In the genomic region with DNA sequence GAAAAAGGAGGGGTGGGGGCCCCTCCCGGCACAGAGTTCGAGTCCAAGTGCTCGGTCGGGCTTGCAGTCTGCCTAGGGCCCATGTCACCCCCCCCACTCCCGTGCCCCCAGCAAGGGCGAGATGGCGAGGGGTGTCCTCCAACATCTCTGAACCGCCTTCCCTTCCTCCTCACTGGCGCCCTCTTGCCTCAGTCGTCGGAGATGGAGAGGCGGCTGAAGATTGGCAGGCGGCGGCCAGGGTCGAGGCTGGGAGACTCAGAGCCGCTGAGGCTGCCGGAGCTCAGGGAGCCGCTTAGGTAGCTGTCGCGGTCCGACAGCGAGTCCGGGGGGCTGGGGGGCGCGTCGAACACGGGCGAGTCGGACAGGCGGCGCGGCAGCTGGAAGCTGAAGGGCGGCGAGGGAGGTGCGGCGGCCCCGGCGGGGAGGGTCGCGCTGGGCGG, we compare ENCODE assay signal across 1 cellular context.
A peak's percentile ranks its signal among the peaks of the same experiment; 100 is the strongest.
TF ChIP-seq lines count a peak whose summit lies in the region.

No MANE protein-coding gene starts in this region.

TF ChIP-seq in K562, 482 proteins besides CTCF, POLR2A, EP300 and RAD21 (continued from another document):
- TF ChIP-seq, protein P1, sequence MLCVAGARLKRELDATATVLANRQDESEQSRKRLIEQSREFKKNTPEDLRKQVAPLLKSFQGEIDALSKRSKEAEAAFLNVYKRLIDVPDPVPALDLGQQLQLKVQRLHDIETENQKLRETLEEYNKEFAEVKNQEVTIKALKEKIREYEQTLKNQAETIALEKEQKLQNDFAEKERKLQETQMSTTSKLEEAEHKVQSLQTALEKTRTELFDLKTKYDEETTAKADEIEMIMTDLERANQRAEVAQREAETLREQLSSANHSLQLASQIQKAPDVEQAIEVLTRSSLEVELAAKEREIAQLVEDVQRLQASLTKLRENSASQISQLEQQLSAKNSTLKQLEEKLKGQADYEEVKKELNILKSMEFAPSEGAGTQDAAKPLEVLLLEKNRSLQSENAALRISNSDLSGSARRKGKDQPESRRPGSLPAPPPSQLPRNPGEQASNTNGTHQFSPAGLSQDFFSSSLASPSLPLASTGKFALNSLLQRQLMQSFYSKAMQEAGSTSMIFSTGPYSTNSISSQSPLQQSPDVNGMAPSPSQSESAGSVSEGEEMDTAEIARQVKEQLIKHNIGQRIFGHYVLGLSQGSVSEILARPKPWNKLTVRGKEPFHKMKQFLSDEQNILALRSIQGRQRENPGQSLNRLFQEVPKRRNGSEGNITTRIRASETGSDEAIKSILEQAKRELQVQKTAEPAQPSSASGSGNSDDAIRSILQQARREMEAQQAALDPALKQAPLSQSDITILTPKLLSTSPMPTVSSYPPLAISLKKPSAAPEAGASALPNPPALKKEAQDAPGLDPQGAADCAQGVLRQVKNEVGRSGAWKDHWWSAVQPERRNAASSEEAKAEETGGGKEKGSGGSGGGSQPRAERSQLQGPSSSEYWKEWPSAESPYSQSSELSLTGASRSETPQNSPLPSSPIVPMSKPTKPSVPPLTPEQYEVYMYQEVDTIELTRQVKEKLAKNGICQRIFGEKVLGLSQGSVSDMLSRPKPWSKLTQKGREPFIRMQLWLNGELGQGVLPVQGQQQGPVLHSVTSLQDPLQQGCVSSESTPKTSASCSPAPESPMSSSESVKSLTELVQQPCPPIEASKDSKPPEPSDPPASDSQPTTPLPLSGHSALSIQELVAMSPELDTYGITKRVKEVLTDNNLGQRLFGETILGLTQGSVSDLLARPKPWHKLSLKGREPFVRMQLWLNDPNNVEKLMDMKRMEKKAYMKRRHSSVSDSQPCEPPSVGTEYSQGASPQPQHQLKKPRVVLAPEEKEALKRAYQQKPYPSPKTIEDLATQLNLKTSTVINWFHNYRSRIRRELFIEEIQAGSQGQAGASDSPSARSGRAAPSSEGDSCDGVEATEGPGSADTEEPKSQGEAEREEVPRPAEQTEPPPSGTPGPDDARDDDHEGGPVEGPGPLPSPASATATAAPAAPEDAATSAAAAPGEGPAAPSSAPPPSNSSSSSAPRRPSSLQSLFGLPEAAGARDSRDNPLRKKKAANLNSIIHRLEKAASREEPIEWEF (CRISPR knock-in tag; IDR thresholded peaks at IDR 0.05), result no peak
- TF ChIP-seq HDAC8 (tag; IDR thresholded peaks at IDR 0.05), result 0 out of 2 replicates have a peak, but pooled peaks have one; percentile 21
- TF ChIP-seq ZEB2 (IDR thresholded peaks at IDR 0.05), result peak; percentile 3; the same call in 1 of the 2 replicates
- no peak for TF ChIP-seq POLR2H (tag; IDR thresholded peaks at IDR 0.05; ENCODE audit: low read depth)
- peak; percentile 59; the same call in 1 of the 2 replicates for TF ChIP-seq CTBP1 (IDR thresholded peaks at IDR 0.05; ENCODE audit: borderline replicate concordance)
- TF ChIP-seq, protein P2, sequence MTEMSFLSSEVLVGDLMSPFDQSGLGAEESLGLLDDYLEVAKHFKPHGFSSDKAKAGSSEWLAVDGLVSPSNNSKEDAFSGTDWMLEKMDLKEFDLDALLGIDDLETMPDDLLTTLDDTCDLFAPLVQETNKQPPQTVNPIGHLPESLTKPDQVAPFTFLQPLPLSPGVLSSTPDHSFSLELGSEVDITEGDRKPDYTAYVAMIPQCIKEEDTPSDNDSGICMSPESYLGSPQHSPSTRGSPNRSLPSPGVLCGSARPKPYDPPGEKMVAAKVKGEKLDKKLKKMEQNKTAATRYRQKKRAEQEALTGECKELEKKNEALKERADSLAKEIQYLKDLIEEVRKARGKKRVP (CRISPR knock-in tag; IDR thresholded peaks at IDR 0.05), result 0 out of 2 replicates have a peak, but pooled peaks have one; percentile 13
- peak; percentile 72 for TF ChIP-seq POLR2G (IDR thresholded peaks at IDR 0.05; ENCODE audit: low read depth, low read length)
- peak; percentile 68 for TF ChIP-seq RBFOX2 (IDR thresholded peaks at IDR 0.05; ENCODE audit: low read depth, low read length)
- TF ChIP-seq NCOA2 (IDR thresholded peaks at IDR 0.05; ENCODE audit: partially characterized antibody in 2 of 2), result no peak
- peak; percentile 44 for TF ChIP-seq FIP1L1 (IDR thresholded peaks at IDR 0.05; ENCODE audit: low read depth, low read length, poor library complexity, severe bottlenecking)
